ENCODE assay signal across 24 cellular contexts in genomic region chr11:19724765-19725164, GRCh38. TPM values are rescaled to one million over a fixed set of nuclear protein-coding genes. Genes with fewer than 3 reads are reported as not detected.
A peak's percentile ranks its signal among the peaks of the same experiment; 100 is the strongest.
DNase-seq lines count a peak whose midpoint lies in the region; ATAC-seq and FAIRE-seq lines count a peak whose summit lies in the region.
"Had no signal": no experiment of that assay in that cellular context is flagged by ENCODE, and none has a peak within 500 bp of the region (broad histone marks: within the 10 kb centered on the region; RNA-seq: fewer than 3 reads in every experiment).

No MANE protein-coding gene starts in this region.

- H3K36me3 ChIP-seq in CD4-positive, alpha-beta memory T cell (ENCODE audit: insufficient read depth, low read length), result no peaks in the 10 kb centered on the region
- H3K36me3 ChIP-seq in stomach smooth muscle (ENCODE audit: control insufficient read depth in 2 of 2, insufficient read depth in 2 of 2, low read length in 2 of 2) (peaks cover 0 to 4% of the 10 kb centered on the region in 2 donors), small intestine (ENCODE audit: control insufficient read depth in 2 of 2, insufficient read depth in 2 of 2, low read length in 2 of 2) (no peaks in the 10 kb centered on the region)
- H3K36me3 ChIP-seq: BLaER1 treated with 17β-estradiol and CSF1 and Interleukin-3, amounts not matched to agents 10 nM and 100 nM; right lobe of liver had no signal

- POLR2A ChIA-PET in CD4-positive, alpha-beta memory T cell (lab: Charles Lee; ENCODE audit: partially characterized antibody), result interaction anchor here (2.6 to 3.9 kb wide), 2 partner anchors 11 to 12 kb away, joined by 16 to 106 read pairs; partner anchors contain the start of gene NAV2

- H3K9ac ChIP-seq in stomach smooth muscle (ENCODE audit: low read length in 2 of 2), result no peak overlapping the region
- H3K9ac ChIP-seq: BLaER1 treated with 17β-estradiol and CSF1 and Interleukin-3, amounts not matched to agents 10 nM and 100 nM had no signal

- 67 to 75% (median 74%) methylated on average over 2 of the region's 2 CpGs for WGBS in small intestine, 3 donors

- CTCF ChIA-PET in CD4-positive, alpha-beta memory T cell (lab: Charles Lee; ENCODE audit: partially characterized antibody), result interaction anchor here (1.6 to 2.5 kb wide), 4 partner anchors 9 to 170 kb away, joined by 6 to 14 read pairs (median 11); partner anchors contain the start of gene NAV2

- no peak overlapping the region for H3K4me3 ChIP-seq in CD4-positive, alpha-beta memory T cell (ENCODE audit: low read length in 2 of 2)
- H3K4me3 ChIP-seq in stomach smooth muscle (ENCODE audit: low read length in 2 of 2), result no peak overlapping the region
- no peak overlapping the region for H3K4me3 ChIP-seq in small intestine (ENCODE audit: low read depth in 1 of 2, low read length in 2 of 2)
- H3K4me3 ChIP-seq: BLaER1 treated with 17β-estradiol and CSF1 and Interleukin-3, amounts not matched to agents 10 nM and 100 nM; GM12878; right lobe of liver had no signal

- no peaks in the 10 kb centered on the region for H3K27me3 ChIP-seq in CD4-positive, alpha-beta memory T cell (ENCODE audit: insufficient read depth, low read length)
- no peaks in the 10 kb centered on the region for H3K27me3 ChIP-seq in stomach smooth muscle (ENCODE audit: control insufficient read depth in 1 of 2, insufficient read depth in 2 of 2, low read length in 2 of 2)
- no peaks in the 10 kb centered on the region for H3K27me3 ChIP-seq in small intestine (ENCODE audit: control insufficient read depth in 2 of 2, insufficient read depth in 2 of 2, low read length in 2 of 2)
- H3K27me3 ChIP-seq: BLaER1 treated with 17β-estradiol and CSF1 and Interleukin-3, amounts not matched to agents 10 nM and 100 nM; right lobe of liver had no signal

- H3K9me3 ChIP-seq in CD4-positive, alpha-beta memory T cell (ENCODE audit: control insufficient read depth in 1 of 2, low read length in 2 of 2), result no peaks in the 10 kb centered on the region
- peaks cover 3% of the 10 kb centered on the region for H3K9me3 ChIP-seq in T-helper 17 cell (ENCODE audit: control insufficient read depth, low read length, poor library complexity, severe bottlenecking)
- no peaks in the 10 kb centered on the region for H3K9me3 ChIP-seq in stomach smooth muscle (ENCODE audit: control insufficient read depth in 2 of 2, low read length in 2 of 2)
- H3K9me3 ChIP-seq in small intestine (ENCODE audit: control insufficient read depth, low read depth), result no peaks in the 10 kb centered on the region
- H3K9me3 ChIP-seq: BLaER1 treated with 17β-estradiol and CSF1 and Interleukin-3, amounts not matched to agents 10 nM and 100 nM; right lobe of liver had no signal

- FAIRE-seq in small intestine (lab: Jason Lieb, UNC), result no peak
- FAIRE-seq: bronchial epithelial cell, D721Med, GM12878, TTC549 had no signal

- no peaks in the 10 kb centered on the region for H3K36me3 Mint-ChIP-seq in CD4-positive, alpha-beta memory T cell
- H3K36me3 Mint-ChIP-seq in T-helper 17 cell (ENCODE audit: low read depth), result peaks cover 3% of the 10 kb centered on the region
- H3K36me3 Mint-ChIP-seq: natural killer cell had no signal

- no peaks in the 10 kb centered on the region for H3K27me3 Mint-ChIP-seq in CD4-positive, alpha-beta memory T cell
- no peaks in the 10 kb centered on the region for H3K27me3 Mint-ChIP-seq in T-helper 17 cell
- H3K27me3 Mint-ChIP-seq: activated T-cell treated with anti-CD3 and anti-CD28 coated beads, Interleukin-2, amount 50 U/mL, for 24 hours had no signal

- no peak for ATAC-seq in T-helper 17 cell
- ATAC-seq in GM19455 (IDR thresholded peaks at IDR 0.05; ENCODE audit: unreplicated experiment), result no peak
- ATAC-seq: GM12878, right lobe of liver had no signal

- intact Hi-C loops in CD4-positive, alpha-beta memory T cell (cut with micrococcal nuclease), result loop anchor here (10.0 kb wide), 1 partner anchor 640 kb away; the partner anchor contains the start of gene HTATIP2

- no peak overlapping the region for H3K4me3 Mint-ChIP-seq in CD4-positive, alpha-beta memory T cell
- no peak overlapping the region for H3K4me3 Mint-ChIP-seq in T-helper 17 cell
- H3K4me3 Mint-ChIP-seq: activated CD8-positive, alpha-beta T cell treated with anti-CD3 and anti-CD28 coated beads, Interleukin-2, amount 10 ng/mL, durations not matched to agents 7 days and 5 days; activated T-cell treated with anti-CD3 and anti-CD28 coated beads, Interleukin-2, amount 50 U/mL, for 24 hours; H9 had no signal

- peaks cover 29 to 59% (median 35%) of the 10 kb centered on the region in 4 donors for H3K4me1 Mint-ChIP-seq in CD4-positive, alpha-beta memory T cell
- H3K4me1 Mint-ChIP-seq in T-helper 17 cell, result peaks cover 22% of the 10 kb centered on the region
- H3K4me1 Mint-ChIP-seq: H9 had no signal

- peaks cover 0 to 2% (median 0%) of the 10 kb centered on the region in 8 donors for H3K9me3 Mint-ChIP-seq in CD4-positive, alpha-beta memory T cell
- H3K9me3 Mint-ChIP-seq: activated T-cell treated with anti-CD3 and anti-CD28 coated beads, Interleukin-2, amount 50 U/mL, for 24 hours; H9; natural killer cell had no signal

- DNase-seq in CD4-positive, alpha-beta memory T cell, result no peak
- no peak for DNase-seq in T-helper 17 cell
- peak; percentile 36 for DNase-seq in islet precursor cell
- DNase-seq in small intestine, result no peak
- DNase-seq in H4 (ENCODE audit: low spot score), result no peak
- no peak for DNase-seq in mucosa of gallbladder (ENCODE audit: low spot score)
- DNase-seq: activated CD4-positive, alpha-beta T cell treated with anti-CD3 and anti-CD28 coated beads for 1 hour; activated CD8-positive, alpha-beta T cell treated with anti-CD3 and anti-CD28 coated beads, Interleukin-2, amount 10 ng/mL, durations not matched to agents 7 days and 5 days; activated naive CD4-positive, alpha-beta T cell; activated T-cell treated with anti-CD3 and anti-CD28 coated beads, Interleukin-2, amount 50 U/mL, for 24 hours; cortex of kidney; H9; Karpas-422; natural killer cell; NCI-H1436 treated with DMSO at 0.1 percent for 48 hours; right lobe of liver; T-helper 1 cell had no signal

- H3K4me1 ChIP-seq in CD4-positive, alpha-beta memory T cell (ENCODE audit: insufficient read depth, low read length), result peaks cover 31% of the 10 kb centered on the region
- H3K4me1 ChIP-seq in stomach smooth muscle (ENCODE audit: control insufficient read depth, insufficient read depth, low read length), result peaks cover 78% of the 10 kb centered on the region
- H3K4me1 ChIP-seq in small intestine (ENCODE audit: control insufficient read depth in 2 of 2, insufficient read depth in 1 of 2, low read depth in 1 of 2, low read length in 1 of 2), result no peaks in the 10 kb centered on the region

- peak overlapping the region; percentile 6 for H3K27ac ChIP-seq in CD4-positive, alpha-beta memory T cell (ENCODE audit: low read depth, low read length)
- H3K27ac ChIP-seq in stomach smooth muscle (ENCODE audit: low read length) (peak overlapping the region; percentile 65), small intestine (ENCODE audit: low read depth in 1 of 2, low read length in 1 of 2) (no peak overlapping the region)
- H3K27ac ChIP-seq: BLaER1 treated with 17β-estradiol and CSF1 and Interleukin-3, amounts not matched to agents 10 nM and 100 nM had no signal

- H3K27ac Mint-ChIP-seq in CD4-positive, alpha-beta memory T cell, result peak overlapping the region; percentile 31 to 98 (median 94)
- H3K27ac Mint-ChIP-seq in T-helper 17 cell, result peak overlapping the region; percentile 98
- H3K27ac Mint-ChIP-seq: H9 had no signal

RNA-seq across cellular contexts. Expression of gene NAV2, which starts 12.1 kb away (rescaled TPM):
- total RNA-seq in CD4-positive, alpha-beta memory T cell, result 1 to 10 TPM; 4.2 to 6.2 TPM
- polyA plus RNA-seq in CD4-positive, alpha-beta memory T cell, result 1 to 10 TPM in 1 of 2 donors, not detected in 1; 1.1 TPM
- total RNA-seq in T-helper 17 cell (1 to 10 TPM in 1 of 2 donors, under 1 TPM in 1; 0.96 to 1.3 TPM), mucosa of gallbladder (5.3 TPM)
- polyA plus RNA-seq in small intestine, result 1 to 10 TPM; 1.6 to 6.5 (median 2.0) TPM
- 0.76 and 1.8 TPM in 2 replicates for total RNA-seq in H4 (2014; rRNA removed; shearing (Covaris generic))

Comparison
In these comparisons a context has a peak if more than half of its experiments do, and no peak if none do; other contexts are left out.
1. H3K27ac ChIP-seq: peak in CD4-positive, alpha-beta memory T cell (single experiment) and stomach smooth muscle (single experiment); none in small intestine (0 of 2).